13 cellular contexts compared by ENCODE assay signal in the genomic region with DNA sequence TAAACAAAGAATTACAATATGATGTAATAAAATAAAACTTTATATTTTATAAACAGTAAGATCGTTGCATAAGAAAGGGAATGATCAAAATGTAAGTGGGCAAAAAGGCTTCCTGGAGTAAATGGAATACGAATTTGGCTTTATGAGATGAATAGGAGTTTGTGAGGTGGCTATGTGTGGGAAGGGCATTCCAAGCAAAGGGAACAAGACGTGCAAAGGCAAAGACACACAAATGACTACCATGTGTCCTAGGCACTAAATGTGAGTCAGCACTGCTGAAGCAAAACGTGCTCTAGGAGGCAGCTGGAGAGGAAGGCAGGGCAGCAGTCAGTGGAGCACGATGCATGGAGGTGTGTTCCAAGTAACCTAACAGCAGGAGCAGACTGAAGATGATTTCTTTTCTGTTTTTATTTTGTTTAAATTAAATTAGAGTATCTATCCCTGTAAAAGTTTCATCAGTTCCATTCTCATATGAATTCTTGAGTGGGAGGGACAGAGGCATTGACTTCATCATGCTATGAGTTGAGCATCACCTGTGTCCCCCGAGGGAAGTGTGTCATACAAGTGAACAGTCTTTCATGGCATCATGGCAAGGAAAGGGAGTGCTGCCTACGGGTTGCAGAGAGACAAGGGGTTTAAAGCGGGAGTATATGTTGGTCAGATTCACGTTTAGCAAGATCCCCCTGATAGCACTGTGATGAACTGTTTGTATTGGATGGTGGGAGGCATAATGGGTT. TPM values are rescaled to one million over a fixed set of nuclear protein-coding genes. Genes with fewer than 3 reads are reported as not detected.
DNase-seq lines count a peak whose midpoint lies in the region; ATAC-seq and TF ChIP-seq lines count a peak whose summit lies in the region.
"Had no signal": no experiment of that assay in that cellular context is flagged by ENCODE, and none has a peak within 500 bp of the region (broad histone marks: within the 10 kb centered on the region; RNA-seq: fewer than 3 reads in every experiment).

No MANE protein-coding gene starts in this region.

- no peaks in the 10 kb centered on the region for H3K36me3 Mint-ChIP-seq in stimulated activated naive B cell treated with anti-CD40 and anti-IgM and Interleukin-4, amounts not matched to agents 10 μg/mL and 1 μg/mL and 100 μg/mL, for 72 hours
- H3K36me3 Mint-ChIP-seq: natural killer cell treated with Interleukin-12 subunit alpha and Interleukin-12 subunit beta and Interleukin-15 and Interleukin-18, amount 100 ng/mL, for 72 hours had no signal

- DNase-seq in NCI-H1694 treated with DMSO at 0.1 percent for 48 hours (lab: John Stamatoyannopoulos, UW): peak; percentile 22
- no peak for DNase-seq in NCI-H1694 (lab: John Stamatoyannopoulos, UW)
- no peak for DNase-seq in RWPE1 (ENCODE audit: low spot score)
- peak; percentile 89 for DNase-seq in fibroblast of mammary gland (ENCODE audit: low read depth)
- DNase-seq in stimulated activated naive B cell treated with anti-CD40 and anti-IgM and Interleukin-4, amounts not matched to agents 10 μg/mL and 1 μg/mL and 100 μg/mL, for 72 hours: no peak
- DNase-seq in left lobe of liver (ENCODE audit: low spot score): no peak
- no peak for DNase-seq in activated CD4-positive, CD25-positive, alpha-beta regulatory T cell treated with anti-CD3 and anti-CD28 coated beads, Interleukin-2, amount 50 U/mL, for 72 hours
- DNase-seq in NCI-H1092 (lab: John Stamatoyannopoulos, UW): no peak
- DNase-seq: 8988T, activated T-cell treated with anti-CD3 and anti-CD28 coated beads for 4 hours, NCI-H446 treated with DMSO at 0.1 percent for 48 hours, tibial artery had no signal

- peak overlapping the region; percentile 1 for H3K27ac Mint-ChIP-seq in stimulated activated naive B cell treated with anti-CD40 and anti-IgM and Interleukin-4, amounts not matched to agents 10 μg/mL and 1 μg/mL and 100 μg/mL, for 72 hours

- peak overlapping the region; percentile 65 for H3K27ac ChIP-seq in RWPE1
- H3K27ac ChIP-seq: tibial artery had no signal

- CTCF ChIA-PET in RWPE1 (lab: Yijun Ruan, JAX): no interaction called here

- H3K9me3 Mint-ChIP-seq in stimulated activated naive B cell treated with anti-CD40 and anti-IgM and Interleukin-4, amounts not matched to agents 10 μg/mL and 1 μg/mL and 100 μg/mL, for 72 hours: no peaks in the 10 kb centered on the region

- H3K4me1 Mint-ChIP-seq in stimulated activated naive B cell treated with anti-CD40 and anti-IgM and Interleukin-4, amounts not matched to agents 10 μg/mL and 1 μg/mL and 100 μg/mL, for 72 hours: peaks cover 22 to 44% of the 10 kb centered on the region in 2 donors

- peak; percentile 46 to 64 for ATAC-seq in stimulated activated naive B cell treated with anti-CD40 and anti-IgM and Interleukin-4, amounts not matched to agents 10 μg/mL and 1 μg/mL and 100 μg/mL, for 72 hours (replicated peaks)
- no peak for ATAC-seq in left lobe of liver
- ATAC-seq: natural killer cell treated with Interleukin-12 subunit alpha and Interleukin-12 subunit beta and Interleukin-15 and Interleukin-18, amount 100 ng/mL, for 72 hours had no signal

- POLR2A ChIA-PET in RWPE1 (lab: Yijun Ruan, JAX; ENCODE audit: low non-redundant PET): no interaction called here

- H3K4me3 Mint-ChIP-seq in stimulated activated naive B cell treated with anti-CD40 and anti-IgM and Interleukin-4, amounts not matched to agents 10 μg/mL and 1 μg/mL and 100 μg/mL, for 72 hours: no peak overlapping the region
- H3K4me3 Mint-ChIP-seq: natural killer cell treated with Interleukin-12 subunit alpha and Interleukin-12 subunit beta and Interleukin-15 and Interleukin-18, amount 100 ng/mL, for 72 hours had no signal

- no peaks in the 10 kb centered on the region for H3K27me3 Mint-ChIP-seq in stimulated activated naive B cell treated with anti-CD40 and anti-IgM and Interleukin-4, amounts not matched to agents 10 μg/mL and 1 μg/mL and 100 μg/mL, for 72 hours
- H3K27me3 Mint-ChIP-seq: natural killer cell treated with Interleukin-12 subunit alpha and Interleukin-12 subunit beta and Interleukin-15 and Interleukin-18, amount 100 ng/mL, for 72 hours had no signal

- TF ChIP-seq CTCF in RWPE1 (conservative IDR thresholded peaks at IDR 0.05; ENCODE audit: low read depth): no peak
- no peak for TF ChIP-seq CTCF in fibroblast of mammary gland (conservative IDR thresholded peaks at IDR 0.05; ENCODE audit: control insufficient read depth, insufficient read depth, low read depth, low read length)

- no peak overlapping the region for H3K4me3 ChIP-seq in fibroblast of mammary gland (ENCODE audit: control insufficient read depth, low read depth, low read length)
- H3K4me3 ChIP-seq: tibial artery had no signal

RNA-seq across cellular contexts. Expression of a gene that starts 52.9 kb away (rescaled TPM):
- total RNA-seq in left lobe of liver: 27.9 TPM

Comparison
In these comparisons a context has a peak if more than half of its experiments do, and no peak if none do; other contexts are left out.
1. DNase-seq: peak in NCI-H1694 treated with DMSO at 0.1 percent for 48 hours (single experiment) and fibroblast of mammary gland (single experiment); none in NCI-H1694 (single experiment), RWPE1 (single experiment), stimulated activated naive B cell treated with anti-CD40 and anti-IgM and Interleukin-4, amounts not matched to agents 10 μg/mL and 1 μg/mL and 100 μg/mL, for 72 hours (single experiment), left lobe of liver (single experiment), activated CD4-positive, CD25-positive, alpha-beta regulatory T cell treated with anti-CD3 and anti-CD28 coated beads, Interleukin-2, amount 50 U/mL, for 72 hours (single experiment) and NCI-H1092 (single experiment).